32 cellular contexts compared by ENCODE assay signal in genomic region chr10:96225119-96225518, GRCh38. TPM values are rescaled to one million over a fixed set of nuclear protein-coding genes. Genes with fewer than 3 reads are reported as not detected.
DNase-seq lines count a peak whose midpoint lies in the region; FAIRE-seq and TF ChIP-seq lines count a peak whose summit lies in the region.
"Had no signal": no experiment of that assay in that cellular context is flagged by ENCODE, and none has a peak within 500 bp of the region (broad histone marks: within the 10 kb centered on the region; RNA-seq: fewer than 3 reads in every experiment).

No MANE protein-coding gene starts in this region.

- no peak for TF ChIP-seq RAD21 in H1 (IDR thresholded peaks at IDR 0.05 in 1 of 2, conservative IDR thresholded peaks at IDR 0.05 in 1 of 2; ENCODE audit: low read depth in 2 of 2, low read length in 2 of 2)

- no peak overlapping the region; the same call in 1 of the 2 replicates for H3K18ac ChIP-seq in H1 (ENCODE audit: extremely low read depth, low read length)
- H3K18ac ChIP-seq in trophoblast cell (ENCODE audit: low read length), result no peak overlapping the region

- no peaks in the 10 kb centered on the region for H3K27me3 ChIP-seq in H1 (replicated peaks in 1 of 4; ENCODE audit: control insufficient read depth in 3 of 4, extremely low read depth in 1 of 4, insufficient read depth in 3 of 4, low read length in 3 of 4)
- H3K27me3 ChIP-seq in trophoblast cell (ENCODE audit: insufficient read depth, low read length), result no peaks in the 10 kb centered on the region
- H3K27me3 ChIP-seq in Caco-2 (replicated peaks; ENCODE audit: control insufficient read depth, insufficient read depth, low read length), result no peaks in the 10 kb centered on the region; the same call in 1 of the 2 replicates
- H3K27me3 ChIP-seq in smooth muscle cell (ENCODE audit: low read depth), result no peaks in the 10 kb centered on the region
- H3K27me3 ChIP-seq: spleen had no signal

- H3K4me2 ChIP-seq in H1 (ENCODE audit: insufficient read depth in 1 of 2, low read depth in 2 of 2, low read length in 2 of 2) (no peak overlapping the region), trophoblast cell (ENCODE audit: low read length) (no peak overlapping the region), smooth muscle cell (no peak overlapping the region)

- no peaks in the 10 kb centered on the region for H3F3A ChIP-seq in smooth muscle cell (ENCODE audit: low read depth)

- no peaks in the 10 kb centered on the region for H3K23me2 ChIP-seq in H1 (ENCODE audit: low read depth, low read length)

- no peak overlapping the region for H2BK120ac ChIP-seq in H1 (replicated peaks; ENCODE audit: low read depth, low read length)
- no peak overlapping the region for H2BK120ac ChIP-seq in trophoblast cell (ENCODE audit: insufficient read depth, low read length, poor library complexity)

- no peak overlapping the region for H3K4me3 Mint-ChIP-seq in Caco-2 (ENCODE audit: unreplicated experiment)
- H3K4me3 Mint-ChIP-seq: activated CD4-positive, alpha-beta T cell treated with anti-CD3 and anti-CD28 coated beads for 36 hours; activated CD8-positive, alpha-beta T cell treated with anti-CD3 and anti-CD28 coated beads, Interleukin-2, amount 10 ng/mL, durations not matched to agents 7 days and 5 days; activated naive CD4-positive, alpha-beta T cell treated with anti-CD3 and anti-CD28 coated beads, Interleukin-2, amount 50 U/mL, for 24 hours; activated T-helper 17 cell treated with anti-CD3 and anti-CD28 coated beads, Interleukin-2, amount 50 U/mL, for 72 hours; CD8-positive, alpha-beta memory T cell; HFFc6; IgD-negative memory B cell; stimulated activated naive CD8-positive, alpha-beta T cell treated with anti-CD3 and anti-CD28 coated beads, Interleukin-15, amount 100 ng/mL, for 72 hours had no signal

- H3K9me3 ChIP-seq in H1 (ENCODE audit: insufficient read depth in 2 of 2, low read depth in 1 of 2, low read length in 1 of 2), result no peaks in the 10 kb centered on the region
- peaks cover 2% of the 10 kb centered on the region for H3K9me3 ChIP-seq in trophoblast cell (ENCODE audit: insufficient read depth, low read depth, low read length)
- H3K9me3 ChIP-seq in Caco-2, result no peaks in the 10 kb centered on the region
- H3K9me3 ChIP-seq in smooth muscle cell (replicated peaks; ENCODE audit: low read depth), result no peaks in the 10 kb centered on the region
- H3K9me3 ChIP-seq: spleen had no signal

- H3K4me1 ChIP-seq in H1 (replicated peaks in 1 of 4; ENCODE audit: control insufficient read depth in 3 of 4, insufficient read depth in 4 of 4, low read length in 3 of 4) (peaks cover 10 to 24% (median 12%) of the 10 kb centered on the region in 4 experiments; a peak in 6 of 7 replicates), trophoblast cell (ENCODE audit: control insufficient read depth in 1 of 2, insufficient read depth in 2 of 2, low read length in 2 of 2) (no peaks in the 10 kb centered on the region), Caco-2 (peaks cover 3% of the 10 kb centered on the region; the same call in 1 of the 2 replicates), smooth muscle cell (ENCODE audit: low read depth) (no peaks in the 10 kb centered on the region)
- H3K4me1 ChIP-seq: parathyroid adenoma had no signal

- H3K9me3 Mint-ChIP-seq in Caco-2 (ENCODE audit: unreplicated experiment), result no peaks in the 10 kb centered on the region
- H3K9me3 Mint-ChIP-seq: activated naive CD4-positive, alpha-beta T cell treated with anti-CD3 and anti-CD28 coated beads, Interleukin-2, amount 50 U/mL, for 24 hours; activated T-helper 17 cell treated with anti-CD3 and anti-CD28 coated beads, Interleukin-2, amount 50 U/mL, for 72 hours; CD8-positive, alpha-beta memory T cell; HFFc6; IgD-negative memory B cell; stimulated activated naive CD8-positive, alpha-beta T cell treated with anti-CD3 and anti-CD28 coated beads, Interleukin-15, amount 100 ng/mL, for 72 hours had no signal

- no peak overlapping the region for H3K23ac ChIP-seq in H1 (ENCODE audit: insufficient read length)
- no peak overlapping the region for H3K23ac ChIP-seq in trophoblast cell (ENCODE audit: low read length)

- no peak overlapping the region for H3K56ac ChIP-seq in H1 (replicated peaks; ENCODE audit: insufficient read length, low read depth, low read length)

- no peak overlapping the region for H2BK5ac ChIP-seq in H1 (ENCODE audit: low read depth, low read length)
- no peak overlapping the region for H2BK5ac ChIP-seq in trophoblast cell (ENCODE audit: low read depth, low read length, poor library complexity)

- H4K8ac ChIP-seq in H1 (ENCODE audit: extremely low read depth, insufficient read depth, low read length), result no peak overlapping the region
- no peak overlapping the region for H4K8ac ChIP-seq in trophoblast cell (ENCODE audit: low read depth, low read length)

- H3K4me1 Mint-ChIP-seq in Caco-2 (ENCODE audit: low read depth, unreplicated experiment), result no peaks in the 10 kb centered on the region
- H3K4me1 Mint-ChIP-seq: activated CD4-positive, alpha-beta T cell treated with anti-CD3 and anti-CD28 coated beads for 36 hours; activated T-helper 17 cell treated with anti-CD3 and anti-CD28 coated beads, Interleukin-2, amount 50 U/mL, for 72 hours; CD8-positive, alpha-beta memory T cell; stimulated activated naive CD8-positive, alpha-beta T cell treated with anti-CD3 and anti-CD28 coated beads, Interleukin-15, amount 100 ng/mL, for 72 hours had no signal

- POLR2A ChIA-PET in H1 (lab: Charles Lee; ENCODE audit: partially characterized antibody) (no interaction called here), Caco-2 (lab: Charles Lee) (no interaction called here)

- no peak overlapping the region for H3K9ac ChIP-seq in H1 (replicated peaks in 1 of 4; ENCODE audit: extremely low read depth in 1 of 4, low read depth in 3 of 4, low read length in 3 of 4)
- no peak overlapping the region for H3K9ac ChIP-seq in trophoblast cell (ENCODE audit: low read length)
- H3K9ac ChIP-seq in smooth muscle cell (ENCODE audit: low read depth), result no peak overlapping the region
- H3K9ac ChIP-seq: GM23248, parathyroid adenoma had no signal

- DNase-seq in GM12891 (ENCODE audit: insufficient read length, low spot score) (no peak), LNCaP clone FGC (ENCODE audit: low read depth) (peak; percentile 23), H1 (ENCODE audit: low read depth in 1 of 2, low spot score in 2 of 2) (no peak), trophoblast cell (peak; percentile 41 to 43), Caco-2 (no peak), NCI-H526 treated with DMSO at 0.1 percent for 48 hours (lab: John Stamatoyannopoulos, UW) (no peak), smooth muscle cell (lab: John Stamatoyannopoulos, UW; ENCODE audit: unreplicated experiment) (no peak)
- DNase-seq: activated CD4-positive, alpha-beta T cell treated with anti-CD3 and anti-CD28 coated beads for 36 hours; activated CD8-positive, alpha-beta T cell treated with anti-CD3 and anti-CD28 coated beads, Interleukin-2, amount 10 ng/mL, durations not matched to agents 7 days and 5 days; amygdala; CD8-positive, alpha-beta memory T cell; GM23248; HFFc6; hypothalamus; left colon; NCI-H1092; NCI-H1694 treated with DMSO at 0.1 percent for 48 hours; NCI-H2171; NCI-H69; right cardiac atrium; SIG-M5; spleen; stimulated activated naive CD8-positive, alpha-beta T cell treated with anti-CD3 and anti-CD28 coated beads, Interleukin-15, amount 100 ng/mL, for 72 hours had no signal

- H2AK5ac ChIP-seq in H1 (ENCODE audit: low read depth, low read length) (no peak overlapping the region), trophoblast cell (ENCODE audit: low read length) (no peak overlapping the region)

- TF ChIP-seq CTCF in LNCaP clone FGC (IDR thresholded peaks at IDR 0.05; ENCODE audit: control insufficient read depth, extremely low read depth, insufficient read depth) (no peak), H1 (IDR thresholded peaks at IDR 0.05; ENCODE audit: control extremely low read depth in 1 of 3, insufficient read depth in 1 of 3, low read depth in 1 of 3, low read length in 3 of 3) (no peak), Caco-2 (IDR thresholded peaks at IDR 0.05; ENCODE audit: insufficient read depth in 1 of 2, low read depth in 1 of 2, low read length in 1 of 2, severe bottlenecking in 1 of 2, unreplicated experiment in 1 of 2) (no peak), smooth muscle cell (IDR thresholded peaks at IDR 0.05; ENCODE audit: borderline replicate concordance, insufficient read depth, poor library complexity, severe bottlenecking) (no peak)

- H3K4me3 ChIP-seq in LNCaP clone FGC (ENCODE audit: low read depth, low read length) (no peak overlapping the region), H1 (ENCODE audit: extremely low read depth in 1 of 4, insufficient read depth in 2 of 4, low read depth in 3 of 4, low read length in 4 of 4) (no peak overlapping the region), trophoblast cell (ENCODE audit: low read depth, low read length) (no peak overlapping the region), Caco-2 (ENCODE audit: low read depth, low read length) (no peak overlapping the region), smooth muscle cell (no peak overlapping the region)
- H3K4me3 ChIP-seq: GM23248, spleen had no signal

- H4K91ac ChIP-seq in H1 (replicated peaks; ENCODE audit: insufficient read length, low read length) (peak overlapping the region; percentile 82), trophoblast cell (ENCODE audit: low read depth, low read length) (no peak overlapping the region)

- intact Hi-C loops in Caco-2 (cut with micrococcal nuclease; ENCODE audit: unreplicated experiment), result no loop called here

- no peaks in the 10 kb centered on the region for H3K36me3 Mint-ChIP-seq in Caco-2 (ENCODE audit: insufficient read depth, unreplicated experiment)
- H3K36me3 Mint-ChIP-seq: activated naive CD4-positive, alpha-beta T cell treated with anti-CD3 and anti-CD28 coated beads, Interleukin-2, amount 50 U/mL, for 24 hours; CD8-positive, alpha-beta memory T cell had no signal

- CTCF ChIA-PET in H1 (lab: Charles Lee; ENCODE audit: partially characterized antibody) (interaction anchor here (0.9 to 3.9 kb wide), 9 partner anchors 30 to 532 kb away, joined by 3 to 10 read pairs (median 3); partner anchors contain the start of gene TCTN3), Caco-2 (lab: Charles Lee) (no interaction called here)

- no peak for TF ChIP-seq EP300 in H1 (IDR thresholded peaks at IDR 0.05; ENCODE audit: borderline replicate concordance in 1 of 2, low read depth in 2 of 2, low read length in 2 of 2)

- H4K20me1 ChIP-seq in H1 (replicated peaks in 1 of 2; ENCODE audit: control insufficient read depth in 1 of 2, insufficient read depth in 2 of 2, low read length in 2 of 2) (no peaks in the 10 kb centered on the region), smooth muscle cell (ENCODE audit: low read depth) (no peaks in the 10 kb centered on the region)

- FAIRE-seq in GM12891 (lab: Jason Lieb, UNC) (peak; percentile 31), H1 (lab: Jason Lieb, UNC) (no peak)

- peak overlapping the region; percentile 49 for H3K4ac ChIP-seq in H1 (replicated peaks; ENCODE audit: insufficient read length, low read depth, low read length)
- H3K4ac ChIP-seq in trophoblast cell (ENCODE audit: low read depth, low read length), result no peak overlapping the region

- H2BK20ac ChIP-seq in H1 (ENCODE audit: low read length), result peak overlapping the region; percentile 43; the same call in 1 of the 2 replicates

- H3K79me2 ChIP-seq in H1 (ENCODE audit: control insufficient read depth in 1 of 2, insufficient read depth in 2 of 2, low read length in 2 of 2) (no peaks in the 10 kb centered on the region), trophoblast cell (ENCODE audit: control insufficient read depth, insufficient read depth, low read length, poor library complexity) (no peaks in the 10 kb centered on the region), smooth muscle cell (ENCODE audit: low read depth) (no peaks in the 10 kb centered on the region)
- H3K79me2 ChIP-seq: parathyroid adenoma had no signal

- H2AFZ ChIP-seq in H1 (ENCODE audit: low read length) (no peak overlapping the region), trophoblast cell (ENCODE audit: insufficient read depth, low read length, poor library complexity) (no peak overlapping the region), smooth muscle cell (ENCODE audit: low read depth) (no peak overlapping the region)
- H2AFZ ChIP-seq: GM23248, parathyroid adenoma had no signal

- no peaks in the 10 kb centered on the region for H3K36me3 ChIP-seq in H1 (ENCODE audit: control insufficient read depth in 2 of 4, insufficient read depth in 4 of 4, low read length in 3 of 4)
- H3K36me3 ChIP-seq in trophoblast cell (ENCODE audit: control insufficient read depth in 1 of 2, insufficient read depth in 2 of 2, low read length in 2 of 2), result no peaks in the 10 kb centered on the region
- no peaks in the 10 kb centered on the region for H3K36me3 ChIP-seq in Caco-2 (ENCODE audit: control insufficient read depth, insufficient read depth, low read length)
- no peaks in the 10 kb centered on the region for H3K36me3 ChIP-seq in smooth muscle cell (ENCODE audit: low read depth)

- no peak overlapping the region for H4K5ac ChIP-seq in H1 (ENCODE audit: insufficient read length, low read depth, low read length)

- no peak overlapping the region for H2BK15ac ChIP-seq in H1 (ENCODE audit: low read length)

- H4K12ac ChIP-seq in trophoblast cell (ENCODE audit: low read depth, low read length), result no peak overlapping the region

- no peak overlapping the region for H3K27ac ChIP-seq in H1 (ENCODE audit: low read depth, low read length)
- H3K27ac ChIP-seq in trophoblast cell (ENCODE audit: low read depth, low read length), result no peak overlapping the region
- H3K27ac ChIP-seq in smooth muscle cell (ENCODE audit: low read depth), result no peak overlapping the region
- H3K27ac ChIP-seq: GM23248, parathyroid adenoma, spleen had no signal

- no peak for TF ChIP-seq POLR2A in GM12891 (IDR thresholded peaks at IDR 0.05; ENCODE audit: low read depth, low read length)
- no peak for TF ChIP-seq POLR2A in H1 (IDR thresholded peaks at IDR 0.05; ENCODE audit: control extremely low read depth in 1 of 2, low read depth in 2 of 2, low read length in 2 of 2)

- BruUV-seq in Caco-2 (replicated peaks; lab: Mats Ljungman, UMichigan), result no TSS peak

- no peak overlapping the region for H3K14ac ChIP-seq in H1 (ENCODE audit: insufficient read length)
- H3K14ac ChIP-seq in trophoblast cell (ENCODE audit: low read length), result no peak overlapping the region

- H3K27me3 Mint-ChIP-seq in Caco-2 (ENCODE audit: insufficient read depth, unreplicated experiment), result peaks cover 4% of the 10 kb centered on the region
- H3K27me3 Mint-ChIP-seq: activated CD4-positive, alpha-beta T cell treated with anti-CD3 and anti-CD28 coated beads for 36 hours; activated naive CD4-positive, alpha-beta T cell treated with anti-CD3 and anti-CD28 coated beads, Interleukin-2, amount 50 U/mL, for 24 hours; activated T-helper 17 cell treated with anti-CD3 and anti-CD28 coated beads, Interleukin-2, amount 50 U/mL, for 72 hours; IgD-negative memory B cell; stimulated activated naive CD8-positive, alpha-beta T cell treated with anti-CD3 and anti-CD28 coated beads, Interleukin-15, amount 100 ng/mL, for 72 hours had no signal

- H3K27ac Mint-ChIP-seq in Caco-2 (ENCODE audit: unreplicated experiment), result no peak overlapping the region
- H3K27ac Mint-ChIP-seq: activated CD4-positive, alpha-beta T cell treated with anti-CD3 and anti-CD28 coated beads for 36 hours; activated CD8-positive, alpha-beta T cell treated with anti-CD3 and anti-CD28 coated beads, Interleukin-2, amount 10 ng/mL, durations not matched to agents 7 days and 5 days; activated naive CD4-positive, alpha-beta T cell treated with anti-CD3 and anti-CD28 coated beads, Interleukin-2, amount 50 U/mL, for 24 hours; activated T-helper 17 cell treated with anti-CD3 and anti-CD28 coated beads, Interleukin-2, amount 50 U/mL, for 72 hours; CD8-positive, alpha-beta memory T cell; HFFc6; stimulated activated naive CD8-positive, alpha-beta T cell treated with anti-CD3 and anti-CD28 coated beads, Interleukin-15, amount 100 ng/mL, for 72 hours had no signal

- H2BK12ac ChIP-seq in H1 (ENCODE audit: low read depth, low read length) (peak overlapping the region; percentile 40; the same call in 1 of the 2 replicates), trophoblast cell (ENCODE audit: low read length) (no peak overlapping the region)

- 92% methylated on average over 6 of the region's 6 CpGs; no CpG with 5 or more reads in 1 of the 2 experiments for WGBS in H1 (ENCODE audit: extremely low coverage in 1 of 2, insufficient coverage in 1 of 2, insufficient read length in 1 of 2, insufficient replicate concordance in 2 of 2, low coverage in 1 of 2, low lambda C conversion rate in 2 of 2, missing lambda C conversion rate in 1 of 2), 2 experiments
- WGBS in trophoblast cell (ENCODE audit: extremely low coverage, insufficient coverage, insufficient read length), result no CpG with 5 or more reads among the region's 6 CpGs
- WGBS in smooth muscle cell (ENCODE audit: low lambda C conversion rate), result 89% methylated on average over 6 of the region's 6 CpGs

- H3K79me1 ChIP-seq in H1 (ENCODE audit: low read depth, low read length) (no peaks in the 10 kb centered on the region), trophoblast cell (ENCODE audit: low read length) (no peaks in the 10 kb centered on the region)

RNA-seq across cellular contexts. Expression of gene BLNK, which starts 46.2 kb away (rescaled TPM):
- 92.6 TPM for polyA plus RNA-seq in GM12891 (2012; ENCODE audit: low read depth, missing spikeins)
- not detected in 2 replicates for total RNA-seq in H1 (2021; fragmentation: NEBNext Ultra II Directional; extraction: Animal tissue kit (Norgen Biotek cat#: 25700))
- polyA plus RNA-seq in H1 (2011; rRNA removed) (not detected in 2 replicates), smooth muscle cell (1.3 and 2.5 TPM in 2 replicates)
- not detected for polyA plus RNA-seq in H1 (2011; cell fraction: cytosol; rRNA removed)
- not detected for polyA plus RNA-seq in H1 (2011; cell fraction: nucleus; rRNA removed)
- polyA plus RNA-seq in H1 (2012, experiment 1 of 2), result not detected in 4 replicates
- not detected for polyA plus RNA-seq in H1 (2012, experiment 2 of 2)
- 0.04 TPM for polyA plus RNA-seq in H1 (2013, experiment 1 of 2)
- polyA plus RNA-seq in H1 (2013, experiment 2 of 2), result 0.07 TPM
- polyA minus RNA-seq in H1 (2011; rRNA and poly(A)+ RNA removed), result not detected in 2 replicates
- polyA minus RNA-seq in H1 (2011; cell fraction: cytosol; rRNA and poly(A)+ RNA removed), result not detected
- not detected for polyA minus RNA-seq in H1 (2011; cell fraction: nucleus; rRNA and poly(A)+ RNA removed)
- polyA plus RNA-seq in trophoblast cell (2013), result 12.1 and 15.8 TPM in 2 replicates
- total RNA-seq in Caco-2 (2022) (0.30 and 0.36 TPM in 2 replicates), smooth muscle cell (1.3 and 6.1 TPM in 2 replicates)
- total RNA-seq: activated CD4-positive, alpha-beta T cell treated with anti-CD3 and anti-CD28 coated beads for 36 hours; activated CD8-positive, alpha-beta T cell treated with anti-CD3 and anti-CD28 coated beads, Interleukin-2, amount 10 ng/mL, durations not matched to agents 7 days and 5 days; activated T-helper 17 cell treated with anti-CD3 and anti-CD28 coated beads, Interleukin-2, amount 50 U/mL, for 72 hours; CD8-positive, alpha-beta memory T cell; glomerular endothelial cell; GM23248; HFFc6; lung microvascular endothelial cell had no signal
- polyA plus RNA-seq: AG04450; BJ; CD8-positive, alpha-beta memory T cell; GM23248; neural cell had no signal

Comparison
In these comparisons a context has a peak if more than half of its experiments do, and no peak if none do; other contexts are left out.
1. DNase-seq: peak in LNCaP clone FGC (single experiment) and trophoblast cell (2 of 2); none in GM12891 (single experiment), H1 (0 of 2), Caco-2 (0 of 2), NCI-H526 treated with DMSO at 0.1 percent for 48 hours (single experiment) and smooth muscle cell (single experiment).